In genomic region chr22:20963201-20964052, GRCh38 we compare ENCODE assay signal across 1 cellular context.
TF ChIP-seq lines count a peak whose summit lies in the region.

No MANE protein-coding gene starts in this region.

TF ChIP-seq in K562, 482 proteins besides CTCF, POLR2A, EP300 and RAD21 (continues in another document):
- TF ChIP-seq ZNF436 (CRISPR knock-in tag; IDR thresholded peaks at IDR 0.05) (0 out of 2 replicates have a peak, but pooled peaks have one; percentile 14), RB1 (IDR thresholded peaks at IDR 0.05; ENCODE audit: low read depth) (no peak), CREB5 (CRISPR knock-in tag; IDR thresholded peaks at IDR 0.05) (no peak), MED1 (CRISPR knock-in tag; IDR thresholded peaks at IDR 0.05; ENCODE audit: borderline replicate concordance) (0 out of 2 replicates have a peak, but pooled peaks have one; percentile 76), KLF13 (tag; IDR thresholded peaks at IDR 0.05; ENCODE audit: borderline replicate concordance, low read depth) (no peak), SP2 (IDR thresholded peaks at IDR 0.05; ENCODE audit: extremely low read depth, low read depth, low read length, poor library complexity, severe bottlenecking) (no peak), CBFA2T2 (conservative IDR thresholded peaks at IDR 0.05) (no peak), HDAC3 (IDR thresholded peaks at IDR 0.05; ENCODE audit: borderline replicate concordance, partially characterized antibody) (no peak), PML (IDR thresholded peaks at IDR 0.05; ENCODE audit: low read length) (no peak), ZFP36 (IDR thresholded peaks at IDR 0.05; ENCODE audit: low read depth, low read length, partially characterized antibody) (peak; percentile 2), RBM15 (IDR thresholded peaks at IDR 0.05; ENCODE audit: insufficient read depth, low read length) (no peak), MBD1 (CRISPR knock-in tag; IDR thresholded peaks at IDR 0.05) (no peak), NR3C1 (CRISPR knock-in tag; IDR thresholded peaks at IDR 0.05) (0 out of 2 replicates have a peak, but pooled peaks have one; percentile 62), SMARCA4 (IDR thresholded peaks at IDR 0.05) (no peak), CCAR2 (IDR thresholded peaks at IDR 0.05; ENCODE audit: low read depth, low read length) (no peak), RHOXF2B (CRISPR knock-in tag; conservative IDR thresholded peaks at IDR 0.05) (0 out of 2 replicates have a peak, but pooled peaks have one; percentile 75), TFAP4 (CRISPR knock-in tag; IDR thresholded peaks at IDR 0.05; ENCODE audit: borderline replicate concordance) (peak; percentile 34; the same call in 1 of the 2 replicates), MAX (CRISPR knock-in tag; IDR thresholded peaks at IDR 0.05) (peak; percentile 45; the same call in 1 of the 2 replicates), ZFPM2 (CRISPR knock-in tag; IDR thresholded peaks at IDR 0.05) (no peak), ZNF253 (CRISPR knock-in tag; conservative IDR thresholded peaks at IDR 0.05) (0 out of 2 replicates have a peak, but pooled peaks have one; percentile 46), BRD4 (IDR thresholded peaks at IDR 0.05) (no peak), SLC30A9 (CRISPR knock-in tag; IDR thresholded peaks at IDR 0.05) (no peak), PYGO2 (tag; IDR thresholded peaks at IDR 0.05) (no peak), ZNF12 (CRISPR knock-in tag; IDR thresholded peaks at IDR 0.05) (peak; percentile 56; the same call in 1 of the 2 replicates), ZNF280A (IDR thresholded peaks at IDR 0.05; ENCODE audit: low read depth, partially characterized antibody) (no peak), ADNP (tag; IDR thresholded peaks at IDR 0.05) (no peak), CHD1 (IDR thresholded peaks at IDR 0.05; ENCODE audit: low read length) (peak; percentile 13), ZC3H4 (CRISPR knock-in tag; IDR thresholded peaks at IDR 0.05; ENCODE audit: borderline replicate concordance) (peak; percentile 35; the same call in 1 of the 2 replicates), COPS2 (conservative IDR thresholded peaks at IDR 0.05) (no peak), ARHGAP35 (IDR thresholded peaks at IDR 0.05; ENCODE audit: partially characterized antibody) (no peak), STAG1 (CRISPR knock-in tag; IDR thresholded peaks at IDR 0.05; ENCODE audit: borderline replicate concordance) (peak; percentile 50; the same call in 1 of the 2 replicates), E2F3 (CRISPR knock-in tag; IDR thresholded peaks at IDR 0.05) (0 out of 2 replicates have a peak, but pooled peaks have one; percentile 21), KDM5B (IDR thresholded peaks at IDR 0.05; ENCODE audit: insufficient replicate concordance, low read depth, low read length) (no peak), HMBOX1 (IDR thresholded peaks at IDR 0.05) (no peak), ZBTB11 (CRISPR knock-in tag; IDR thresholded peaks at IDR 0.05) (peak in 1 of 3 experiments; percentile 47; a peak in 2 of 6 replicates), PTBP1 (IDR thresholded peaks at IDR 0.05; ENCODE audit: low read depth, low read length) (0 out of 2 replicates have a peak, but pooled peaks have one; percentile 6), ATF2 (CRISPR knock-in tag; IDR thresholded peaks at IDR 0.05) (peak; percentile 54; the same call in 1 of the 2 replicates), TAF9B (IDR thresholded peaks at IDR 0.05; ENCODE audit: partially characterized antibody) (no peak), SREBF1 (IDR thresholded peaks at IDR 0.05; ENCODE audit: borderline replicate concordance, low read depth, low read length) (0 out of 2 replicates have a peak, but pooled peaks have one; percentile 22), SREBF2 (CRISPR knock-in tag; IDR thresholded peaks at IDR 0.05) (no peak), FOXA3 (CRISPR knock-in tag; conservative IDR thresholded peaks at IDR 0.05 in 1 of 2, IDR thresholded peaks at IDR 0.05 in 1 of 2) (peak in 1 of 2 experiments; percentile 49; a peak in 1 of 4 replicates), NR2C2 (CRISPR knock-in tag; IDR thresholded peaks at IDR 0.05) (0 out of 2 replicates have a peak, but pooled peaks have one; percentile 37), NR2C2 (tag; IDR thresholded peaks at IDR 0.05) (no peak), ZNF609 (CRISPR knock-in tag; IDR thresholded peaks at IDR 0.05; ENCODE audit: borderline replicate concordance) (no peak), ZNF232 (CRISPR knock-in tag; IDR thresholded peaks at IDR 0.05) (no peak), SIN3B (IDR thresholded peaks at IDR 0.05; ENCODE audit: low read depth) (no peak), ZNF696 (CRISPR knock-in tag; conservative IDR thresholded peaks at IDR 0.05) (no peak), ZNF76 (CRISPR knock-in tag; IDR thresholded peaks at IDR 0.05; ENCODE audit: borderline replicate concordance) (0 out of 2 replicates have a peak, but pooled peaks have one; percentile 35)
